ENCODE assay signal across 1 cellular context in the genomic region with DNA sequence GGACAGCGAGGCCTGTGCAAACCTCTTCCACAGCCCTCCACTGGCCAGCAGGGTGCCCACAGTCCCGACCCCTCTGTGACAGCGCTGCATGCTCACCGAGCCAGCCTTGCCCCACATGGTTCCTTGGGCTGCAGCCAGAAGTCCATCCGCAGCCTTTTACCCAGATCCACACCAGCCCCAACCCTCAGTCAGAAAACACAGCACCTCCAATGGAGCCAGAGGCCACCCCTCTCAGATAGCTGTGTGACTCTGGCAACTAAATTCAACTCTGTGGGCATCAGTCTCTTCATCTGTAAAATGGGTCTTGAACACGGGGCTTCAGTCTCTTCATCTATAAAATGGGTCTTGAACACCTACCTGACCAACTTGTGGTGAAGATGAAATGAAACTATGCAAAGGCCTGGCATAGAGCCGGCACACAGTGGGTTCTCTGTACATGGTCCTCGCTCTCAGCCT.
TF ChIP-seq lines count a peak whose summit lies in the region.

No MANE protein-coding gene starts in this region.

TF ChIP-seq in HepG2, 621 proteins besides CTCF, POLR2A, EP300 and RAD21 (continued from another document):
- TF ChIP-seq, protein P1, sequence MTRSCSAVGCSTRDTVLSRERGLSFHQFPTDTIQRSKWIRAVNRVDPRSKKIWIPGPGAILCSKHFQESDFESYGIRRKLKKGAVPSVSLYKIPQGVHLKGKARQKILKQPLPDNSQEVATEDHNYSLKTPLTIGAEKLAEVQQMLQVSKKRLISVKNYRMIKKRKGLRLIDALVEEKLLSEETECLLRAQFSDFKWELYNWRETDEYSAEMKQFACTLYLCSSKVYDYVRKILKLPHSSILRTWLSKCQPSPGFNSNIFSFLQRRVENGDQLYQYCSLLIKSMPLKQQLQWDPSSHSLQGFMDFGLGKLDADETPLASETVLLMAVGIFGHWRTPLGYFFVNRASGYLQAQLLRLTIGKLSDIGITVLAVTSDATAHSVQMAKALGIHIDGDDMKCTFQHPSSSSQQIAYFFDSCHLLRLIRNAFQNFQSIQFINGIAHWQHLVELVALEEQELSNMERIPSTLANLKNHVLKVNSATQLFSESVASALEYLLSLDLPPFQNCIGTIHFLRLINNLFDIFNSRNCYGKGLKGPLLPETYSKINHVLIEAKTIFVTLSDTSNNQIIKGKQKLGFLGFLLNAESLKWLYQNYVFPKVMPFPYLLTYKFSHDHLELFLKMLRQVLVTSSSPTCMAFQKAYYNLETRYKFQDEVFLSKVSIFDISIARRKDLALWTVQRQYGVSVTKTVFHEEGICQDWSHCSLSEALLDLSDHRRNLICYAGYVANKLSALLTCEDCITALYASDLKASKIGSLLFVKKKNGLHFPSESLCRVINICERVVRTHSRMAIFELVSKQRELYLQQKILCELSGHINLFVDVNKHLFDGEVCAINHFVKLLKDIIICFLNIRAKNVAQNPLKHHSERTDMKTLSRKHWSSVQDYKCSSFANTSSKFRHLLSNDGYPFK (CRISPR knock-in tag; IDR thresholded peaks at IDR 0.05; ENCODE audit: borderline replicate concordance), result no peak
- TF ChIP-seq MLLT10 (CRISPR knock-in tag; IDR thresholded peaks at IDR 0.05), result no peak
- TF ChIP-seq ZNF10 (CRISPR knock-in tag; IDR thresholded peaks at IDR 0.05; ENCODE audit: borderline replicate concordance, low read depth), result no peak
- TF ChIP-seq PHF5A (CRISPR knock-in tag; IDR thresholded peaks at IDR 0.05; ENCODE audit: low read depth, unreplicated experiment), result no peak
- no peak for TF ChIP-seq ZFP91 (CRISPR knock-in tag; IDR thresholded peaks at IDR 0.05; ENCODE audit: borderline replicate concordance)
- TF ChIP-seq CSRNP2 (CRISPR knock-in tag; conservative IDR thresholded peaks at IDR 0.05; ENCODE audit: low read depth), result no peak
- TF ChIP-seq ZNF430 (CRISPR knock-in tag; IDR thresholded peaks at IDR 0.05), result 0 out of 2 replicates have a peak, but pooled peaks have one; percentile 8
- no peak for TF ChIP-seq ZNF773 (CRISPR knock-in tag; IDR thresholded peaks at IDR 0.05; ENCODE audit: borderline replicate concordance)
- no peak for TF ChIP-seq ZNF432 (CRISPR knock-in tag; IDR thresholded peaks at IDR 0.05; ENCODE audit: borderline replicate concordance)
- TF ChIP-seq RXRA (CRISPR knock-in tag; IDR thresholded peaks at IDR 0.05), result no peak; the same call in 1 of the 2 replicates
- TF ChIP-seq TCF7 (IDR thresholded peaks at IDR 0.05; ENCODE audit: low read depth), result no peak
- TF ChIP-seq SRSF9 (IDR thresholded peaks at IDR 0.05; ENCODE audit: borderline replicate concordance, insufficient read depth, low read depth, low read length, poor library complexity, severe bottlenecking), result no peak
- TF ChIP-seq SAFB2 (CRISPR knock-in tag; IDR thresholded peaks at IDR 0.05; ENCODE audit: borderline replicate concordance, low read depth), result no peak
- no peak for TF ChIP-seq ZNF530 (CRISPR knock-in tag; IDR thresholded peaks at IDR 0.05; ENCODE audit: low read depth)
- no peak for TF ChIP-seq SP140L (CRISPR knock-in tag; IDR thresholded peaks at IDR 0.05; ENCODE audit: borderline replicate concordance)
- TF ChIP-seq KLF11 (CRISPR knock-in tag; IDR thresholded peaks at IDR 0.05), result no peak
- no peak for TF ChIP-seq ZNF350 (CRISPR knock-in tag; IDR thresholded peaks at IDR 0.05; ENCODE audit: borderline replicate concordance, low read depth)
- TF ChIP-seq GTF2F1 (IDR thresholded peaks at IDR 0.05; ENCODE audit: low read length), result no peak
- TF ChIP-seq AHDC1 (CRISPR knock-in tag; IDR thresholded peaks at IDR 0.05; ENCODE audit: borderline replicate concordance), result no peak
- no peak for TF ChIP-seq ZNF276 (CRISPR knock-in tag; IDR thresholded peaks at IDR 0.05; ENCODE audit: low read depth)
- no peak for TF ChIP-seq ATF3 (CRISPR knock-in tag; IDR thresholded peaks at IDR 0.05)
- TF ChIP-seq CHD4 (IDR thresholded peaks at IDR 0.05; ENCODE audit: borderline replicate concordance, low read length), result peak; percentile 73; the same call in 1 of the 2 replicates
- peak; percentile 83 for TF ChIP-seq KDM1A (CRISPR knock-in tag; IDR thresholded peaks at IDR 0.05)
- TF ChIP-seq ZNF615 (CRISPR knock-in tag; IDR thresholded peaks at IDR 0.05; ENCODE audit: borderline replicate concordance), result 0 out of 2 replicates have a peak, but pooled peaks have one; percentile 44
- TF ChIP-seq, protein P2, sequence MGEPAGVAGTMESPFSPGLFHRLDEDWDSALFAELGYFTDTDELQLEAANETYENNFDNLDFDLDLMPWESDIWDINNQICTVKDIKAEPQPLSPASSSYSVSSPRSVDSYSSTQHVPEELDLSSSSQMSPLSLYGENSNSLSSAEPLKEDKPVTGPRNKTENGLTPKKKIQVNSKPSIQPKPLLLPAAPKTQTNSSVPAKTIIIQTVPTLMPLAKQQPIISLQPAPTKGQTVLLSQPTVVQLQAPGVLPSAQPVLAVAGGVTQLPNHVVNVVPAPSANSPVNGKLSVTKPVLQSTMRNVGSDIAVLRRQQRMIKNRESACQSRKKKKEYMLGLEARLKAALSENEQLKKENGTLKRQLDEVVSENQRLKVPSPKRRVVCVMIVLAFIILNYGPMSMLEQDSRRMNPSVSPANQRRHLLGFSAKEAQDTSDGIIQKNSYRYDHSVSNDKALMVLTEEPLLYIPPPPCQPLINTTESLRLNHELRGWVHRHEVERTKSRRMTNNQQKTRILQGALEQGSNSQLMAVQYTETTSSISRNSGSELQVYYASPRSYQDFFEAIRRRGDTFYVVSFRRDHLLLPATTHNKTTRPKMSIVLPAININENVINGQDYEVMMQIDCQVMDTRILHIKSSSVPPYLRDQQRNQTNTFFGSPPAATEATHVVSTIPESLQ (CRISPR knock-in tag; conservative IDR thresholded peaks at IDR 0.05), result no peak
- no peak for TF ChIP-seq PTBP1 (IDR thresholded peaks at IDR 0.05; ENCODE audit: low read depth, low read length, poor library complexity, severe bottlenecking)
- TF ChIP-seq ZNF569 (CRISPR knock-in tag; IDR thresholded peaks at IDR 0.05; ENCODE audit: borderline replicate concordance), result no peak
- no peak for TF ChIP-seq ZNF101 (CRISPR knock-in tag; IDR thresholded peaks at IDR 0.05; ENCODE audit: borderline replicate concordance, low read depth)
- TF ChIP-seq, protein P3, sequence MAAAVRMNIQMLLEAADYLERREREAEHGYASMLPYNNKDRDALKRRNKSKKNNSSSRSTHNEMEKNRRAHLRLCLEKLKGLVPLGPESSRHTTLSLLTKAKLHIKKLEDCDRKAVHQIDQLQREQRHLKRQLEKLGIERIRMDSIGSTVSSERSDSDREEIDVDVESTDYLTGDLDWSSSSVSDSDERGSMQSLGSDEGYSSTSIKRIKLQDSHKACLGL (CRISPR knock-in tag; IDR thresholded peaks at IDR 0.05), result no peak
- no peak for TF ChIP-seq ZBTB14 (CRISPR knock-in tag; IDR thresholded peaks at IDR 0.05)
- TF ChIP-seq ZNF598 (CRISPR knock-in tag; IDR thresholded peaks at IDR 0.05; ENCODE audit: borderline replicate concordance), result no peak
- TF ChIP-seq ZNF468 (CRISPR knock-in tag; IDR thresholded peaks at IDR 0.05), result no peak
- TF ChIP-seq PHB2 (IDR thresholded peaks at IDR 0.05; ENCODE audit: partially characterized antibody), result no peak
